In genomic region chr12:44317651-44318126, GRCh38 we compare ENCODE assay signal across 1 cellular context.
TF ChIP-seq lines count a peak whose summit lies in the region.

No MANE protein-coding gene starts in this region.

TF ChIP-seq in HEK293T, 16 proteins besides CTCF, POLR2A, EP300 and RAD21 (continued from another document):
- TF ChIP-seq PKNOX1 (IDR thresholded peaks at IDR 0.05): no peak
